10 cellular contexts compared by ENCODE assay signal in the genomic region with DNA sequence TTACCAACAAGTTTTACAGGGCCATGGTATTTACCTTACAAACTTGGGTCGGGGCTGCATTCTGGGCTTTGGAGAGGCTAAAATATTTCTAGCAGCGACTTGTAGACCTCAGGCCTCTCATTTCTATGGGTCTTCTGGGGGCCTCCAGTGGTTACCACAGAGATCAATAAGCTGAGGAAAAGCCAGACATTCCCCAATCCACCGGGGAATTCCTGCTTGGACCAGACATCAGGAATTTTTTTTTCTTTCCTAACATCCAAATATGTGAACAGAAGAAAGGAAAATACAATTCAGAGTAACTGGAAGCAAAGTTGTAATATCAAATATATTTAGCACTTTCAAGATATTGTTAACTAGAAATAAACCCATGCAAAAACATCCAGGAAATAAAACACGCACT. TPM values are rescaled to one million over a fixed set of nuclear protein-coding genes. Genes with fewer than 3 reads are reported as not detected.
DNase-seq lines count a peak whose midpoint lies in the region; ATAC-seq and TF ChIP-seq lines count a peak whose summit lies in the region.
"Had no signal": no experiment of that assay in that cellular context is flagged by ENCODE, and none has a peak within 500 bp of the region (broad histone marks: within the 10 kb centered on the region; RNA-seq: fewer than 3 reads in every experiment).

No MANE protein-coding gene starts in this region.

- H3K36me3 Mint-ChIP-seq in chondrocyte (ENCODE audit: low read depth), result peaks cover 7% of the 10 kb centered on the region

- H3K27ac Mint-ChIP-seq in chondrocyte (ENCODE audit: unreplicated experiment), result peak overlapping the region; percentile 72

- no peaks in the 10 kb centered on the region for H3K9me3 ChIP-seq in lower lobe of right lung
- no peaks in the 10 kb centered on the region for H3K9me3 ChIP-seq in thoracic aorta
- no peaks in the 10 kb centered on the region for H3K9me3 ChIP-seq in testis

- no peak for TF ChIP-seq CTCF in chondrocyte (IDR thresholded peaks at IDR 0.05)
- TF ChIP-seq CTCF in lower lobe of right lung (IDR thresholded peaks at IDR 0.05), result no peak
- TF ChIP-seq CTCF in thoracic aorta (IDR thresholded peaks at IDR 0.05), result no peak
- TF ChIP-seq CTCF in testis (IDR thresholded peaks at IDR 0.05), result no peak

- ATAC-seq in lower lobe of right lung (no peak), thoracic aorta (ENCODE audit: insufficient number of reproducible peaks, low FRiP score, low read depth) (no peak), HG03097 (IDR thresholded peaks at IDR 0.05; ENCODE audit: low FRiP score, unreplicated experiment) (no peak)

- no peak overlapping the region for H3K27ac ChIP-seq in lower lobe of right lung
- no peak overlapping the region for H3K27ac ChIP-seq in thoracic aorta
- no peak overlapping the region for H3K27ac ChIP-seq in testis

- DNase-seq in NCI-H82 (lab: John Stamatoyannopoulos, UW), result peak; percentile 23
- DNase-seq in NCI-H82 treated with DMSO at 0.1 percent for 48 hours (lab: John Stamatoyannopoulos, UW; ENCODE audit: unreplicated experiment), result no peak
- DNase-seq in chondrocyte (ENCODE audit: low spot score), result no peak
- no peak for DNase-seq in lower lobe of right lung
- DNase-seq in thoracic aorta (ENCODE audit: low spot score), result no peak
- DNase-seq in NCI-H1694 treated with DMSO at 0.1 percent for 48 hours (lab: John Stamatoyannopoulos, UW), result no peak
- no peak for DNase-seq in testis
- DNase-seq: NCI-H446 treated with DMSO at 0.1 percent for 48 hours, T-helper 1 cell had no signal

- 34 to 54% methylated on average over 4 of the region's 4 CpGs for WGBS in testis, 2 donors

- intact Hi-C loops in lower lobe of right lung (cut with DNase I), result no loop called here
- intact Hi-C loops in testis (cut with DNase I; ENCODE audit: low total_unique reads), result no loop called here

- TF ChIP-seq POLR2A in testis (IDR thresholded peaks at IDR 0.05), result no peak

- H3K36me3 ChIP-seq in lower lobe of right lung (no peaks in the 10 kb centered on the region), thoracic aorta (no peaks in the 10 kb centered on the region), testis (ENCODE audit: low read depth, missing control alignments) (no peaks in the 10 kb centered on the region)

- peak overlapping the region; percentile 83 for H3K4me3 Mint-ChIP-seq in chondrocyte (ENCODE audit: unreplicated experiment)

- no peaks in the 10 kb centered on the region for H3K27me3 Mint-ChIP-seq in chondrocyte (ENCODE audit: low read depth)

- H3K27me3 ChIP-seq in lower lobe of right lung (ENCODE audit: low read depth) (peaks cover 44% of the 10 kb centered on the region), thoracic aorta (replicated peaks; ENCODE audit: insufficient read depth) (no peaks in the 10 kb centered on the region), testis (no peaks in the 10 kb centered on the region)

- peak overlapping the region; percentile 57 for H3K4me3 ChIP-seq in lower lobe of right lung
- H3K4me3 ChIP-seq in thoracic aorta, result peak overlapping the region; percentile 87
- no peak overlapping the region for H3K4me3 ChIP-seq in testis

- H3K4me1 ChIP-seq in lower lobe of right lung, result peaks cover 28% of the 10 kb centered on the region
- H3K4me1 ChIP-seq in thoracic aorta (ENCODE audit: control insufficient read depth in 1 of 2, low read depth in 2 of 2), result peaks cover 9 to 21% of the 10 kb centered on the region in 2 donors
- H3K4me1 ChIP-seq in testis, result peaks cover 4% of the 10 kb centered on the region

- peaks cover 38% of the 10 kb centered on the region for H3K4me1 Mint-ChIP-seq in chondrocyte (ENCODE audit: low read depth)

- H3K9me3 Mint-ChIP-seq in chondrocyte (ENCODE audit: low read depth), result no peaks in the 10 kb centered on the region

RNA-seq across cellular contexts. Expression of a gene that starts 1.5 kb away (rescaled TPM):
- total RNA-seq in chondrocyte (39.8 to 59.9 TPM (median 42.4 TPM) in 3 replicates), lower lobe of right lung (9.0 TPM), thoracic aorta (10 to 100 TPM; 24.5 to 26.0 TPM), testis (10 to 100 TPM; 54.7 to 63.7 TPM)
- 143 TPM for polyA plus RNA-seq in testis (ENCODE audit: insufficient read depth, low read depth, low replicate concordance)

RNA-seq across cellular contexts. Expression of a gene that starts 33.9 kb away (rescaled TPM):
- total RNA-seq in chondrocyte (53.9 to 73.5 TPM (median 55.1 TPM) in 3 replicates), lower lobe of right lung (56.7 TPM), thoracic aorta (10 to 100 TPM; 63.4 to 90.1 TPM), testis (10 to 100 TPM; 26.0 to 39.4 TPM)
- 18.2 TPM for polyA plus RNA-seq in testis (ENCODE audit: insufficient read depth, low read depth, low replicate concordance)

Comparison
In these comparisons a context has a peak if more than half of its experiments do, and no peak if none do; other contexts are left out.
1. H3K4me3 ChIP-seq: peak in lower lobe of right lung (single experiment) and thoracic aorta (single experiment); none in testis (0 of 2).